ENCODE assay signal across 20 cellular contexts in genomic region chr7:69683002-69683401, GRCh38.
A peak's percentile ranks its signal among the peaks of the same experiment; 100 is the strongest.
DNase-seq lines count a peak whose midpoint lies in the region; ATAC-seq, FAIRE-seq and TF ChIP-seq lines count a peak whose summit lies in the region.
"Had no signal": no experiment of that assay in that cellular context is flagged by ENCODE, and none has a peak within 500 bp of the region (broad histone marks: within the 10 kb centered on the region; RNA-seq: fewer than 3 reads in every experiment).

No MANE protein-coding gene starts in this region.

- no peaks in the 10 kb centered on the region for H3K27me3 Mint-ChIP-seq in WTC11 (ENCODE audit: low read depth)
- no peaks in the 10 kb centered on the region for H3K27me3 Mint-ChIP-seq in HFFc6 (ENCODE audit: insufficient read depth)
- H3K27me3 Mint-ChIP-seq: activated naive CD8-positive, alpha-beta T cell treated with anti-CD3 and anti-CD28 coated beads for 36 hours; CD4-positive, alpha-beta memory T cell had no signal

- H3K9me3 Mint-ChIP-seq in WTC11 (peaks cover 4% of the 10 kb centered on the region; the same call in 1 of the 2 replicates), HFFc6 (peaks cover 48% of the 10 kb centered on the region)
- H3K9me3 Mint-ChIP-seq: activated naive CD8-positive, alpha-beta T cell treated with anti-CD3 and anti-CD28 coated beads for 36 hours; mesothelial cell of epicardium had no signal

- TF ChIP-seq POLR2A in GM12892 (IDR thresholded peaks at IDR 0.05; ENCODE audit: low read depth, low read length), result no peak

- H3K36me3 Mint-ChIP-seq in WTC11 (no peaks in the 10 kb centered on the region), HFFc6 (ENCODE audit: low read depth) (0 out of 2 replicates have a peak, but pooled peaks cover 2% of the 10 kb centered on the region)
- H3K36me3 Mint-ChIP-seq: activated naive CD8-positive, alpha-beta T cell treated with anti-CD3 and anti-CD28 coated beads for 36 hours; CD4-positive, alpha-beta memory T cell; mesothelial cell of epicardium had no signal

- H3K4me1 Mint-ChIP-seq in WTC11 (peaks cover 37% of the 10 kb centered on the region), HFFc6 (ENCODE audit: low read depth) (no peaks in the 10 kb centered on the region)
- H3K4me1 Mint-ChIP-seq: activated naive CD8-positive, alpha-beta T cell treated with anti-CD3 and anti-CD28 coated beads for 36 hours had no signal

- DNase-seq in COR-L47 (lab: John Stamatoyannopoulos, UW), result peak; percentile 61
- DNase-seq in GM12892 (ENCODE audit: insufficient read length), result no peak
- peak; percentile 88 for DNase-seq in NCI-H1048 (lab: John Stamatoyannopoulos, UW)
- peak; percentile 31 for DNase-seq in WTC11 (ENCODE audit: low spot score)
- DNase-seq in effector CD8-positive, alpha-beta T cell (lab: John Stamatoyannopoulos, UW), result no peak
- no peak for DNase-seq in HFFc6
- no peak for DNase-seq in HPDE6-E6E7 (ENCODE audit: extremely low spot score)
- DNase-seq in NOMO-1 treated with dmso at 0.1 percent for 144 hours (lab: John Stamatoyannopoulos, UW; ENCODE audit: unreplicated experiment), result no peak
- DNase-seq: activated CD4-positive, CD25-positive, alpha-beta regulatory T cell; activated naive CD8-positive, alpha-beta T cell treated with anti-CD3 and anti-CD28 coated beads for 36 hours; activated T-cell treated with anti-CD3 and anti-CD28 coated beads, Interleukin-2, amount 50 U/mL, for 48 hours; CD4-positive, alpha-beta memory T cell; left colon; NCI-H1436; posterior cingulate gyrus; sigmoid colon; SK-N-SH; stimulated activated naive CD4-positive, alpha-beta T cell; tibial artery had no signal

- H3K4me3 Mint-ChIP-seq in WTC11 (no peak overlapping the region), HFFc6 (no peak overlapping the region)
- H3K4me3 Mint-ChIP-seq: activated naive CD8-positive, alpha-beta T cell treated with anti-CD3 and anti-CD28 coated beads for 36 hours; CD4-positive, alpha-beta memory T cell; mesothelial cell of epicardium had no signal

- FAIRE-seq in GM12892 (lab: Jason Lieb, UNC), result peak; percentile 57

- CTCF ChIA-PET in WTC11 (lab: Charles Lee), result no interaction called here

- H3K27ac Mint-ChIP-seq in WTC11 (0 out of 2 replicates have a peak overlapping the region, but pooled peaks have one; percentile 36), HFFc6 (no peak overlapping the region)
- H3K27ac Mint-ChIP-seq: activated naive CD8-positive, alpha-beta T cell treated with anti-CD3 and anti-CD28 coated beads for 36 hours; CD4-positive, alpha-beta memory T cell; mesothelial cell of epicardium had no signal

- no peak for TF ChIP-seq CTCF in WTC11 (IDR thresholded peaks at IDR 0.05)
- TF ChIP-seq CTCF in HFFc6 (IDR thresholded peaks at IDR 0.05), result no peak

- peak; percentile 89 for ATAC-seq in WTC11
- ATAC-seq: left colon had no signal

- POLR2A ChIA-PET in WTC11 (lab: Charles Lee), result no interaction called here

TF ChIP-seq in WTC11, 78 proteins besides CTCF, POLR2A, EP300 and RAD21 (continues in another document):
- TF ChIP-seq SOX15 (CRISPR knock-in tag; IDR thresholded peaks at IDR 0.05) (no peak), ZNF416 (CRISPR knock-in tag; IDR thresholded peaks at IDR 0.05) (no peak), HMGA2 (CRISPR knock-in tag; IDR thresholded peaks at IDR 0.05) (no peak), ZNF317 (CRISPR knock-in tag; IDR thresholded peaks at IDR 0.05; ENCODE audit: borderline replicate concordance, low read depth) (no peak), ARID4B (CRISPR knock-in tag; IDR thresholded peaks at IDR 0.05; ENCODE audit: borderline replicate concordance) (no peak), JUN (CRISPR knock-in tag; IDR thresholded peaks at IDR 0.05) (no peak)
- TF ChIP-seq, protein P1, sequence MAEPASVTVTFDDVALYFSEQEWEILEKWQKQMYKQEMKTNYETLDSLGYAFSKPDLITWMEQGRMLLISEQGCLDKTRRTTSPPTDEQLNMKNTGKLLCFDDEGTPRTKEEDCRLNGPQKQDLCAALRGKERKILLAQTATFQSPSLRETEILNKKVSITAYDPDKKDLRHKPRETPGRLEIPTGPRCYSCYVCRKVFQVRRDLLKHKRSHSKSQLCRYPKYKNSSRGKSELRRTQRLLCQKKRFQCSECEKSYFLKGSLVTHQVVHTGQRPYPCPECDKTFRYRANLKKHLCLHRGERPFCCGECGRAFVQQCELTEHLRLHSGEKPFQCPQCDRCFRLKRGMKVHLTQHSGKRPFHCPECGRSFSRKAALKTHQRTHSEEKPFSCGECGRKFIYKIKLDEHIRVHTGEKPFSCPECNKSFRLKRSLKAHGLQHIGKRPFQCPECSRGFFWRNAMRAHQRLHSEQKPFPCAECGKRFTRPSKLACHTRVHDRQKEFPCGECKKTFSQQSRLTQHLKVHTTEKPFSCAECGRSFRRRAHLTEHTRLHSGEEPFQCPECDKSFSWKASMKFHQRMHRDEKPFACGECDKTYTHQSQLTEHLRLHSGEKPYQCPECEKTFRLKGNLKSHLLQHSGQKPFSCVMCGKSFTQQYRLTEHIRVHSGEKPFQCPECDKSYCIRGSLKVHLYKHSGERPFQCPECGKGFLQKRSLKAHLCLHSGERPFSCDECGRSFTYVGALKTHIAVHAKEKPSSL (CRISPR knock-in tag; conservative IDR thresholded peaks at IDR 0.05), result no peak
- TF ChIP-seq, protein P2, sequence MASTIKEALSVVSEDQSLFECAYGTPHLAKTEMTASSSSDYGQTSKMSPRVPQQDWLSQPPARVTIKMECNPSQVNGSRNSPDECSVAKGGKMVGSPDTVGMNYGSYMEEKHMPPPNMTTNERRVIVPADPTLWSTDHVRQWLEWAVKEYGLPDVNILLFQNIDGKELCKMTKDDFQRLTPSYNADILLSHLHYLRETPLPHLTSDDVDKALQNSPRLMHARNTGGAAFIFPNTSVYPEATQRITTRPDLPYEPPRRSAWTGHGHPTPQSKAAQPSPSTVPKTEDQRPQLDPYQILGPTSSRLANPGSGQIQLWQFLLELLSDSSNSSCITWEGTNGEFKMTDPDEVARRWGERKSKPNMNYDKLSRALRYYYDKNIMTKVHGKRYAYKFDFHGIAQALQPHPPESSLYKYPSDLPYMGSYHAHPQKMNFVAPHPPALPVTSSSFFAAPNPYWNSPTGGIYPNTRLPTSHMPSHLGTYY (CRISPR knock-in tag; IDR thresholded peaks at IDR 0.05), result no peak
- TF ChIP-seq, protein P3, sequence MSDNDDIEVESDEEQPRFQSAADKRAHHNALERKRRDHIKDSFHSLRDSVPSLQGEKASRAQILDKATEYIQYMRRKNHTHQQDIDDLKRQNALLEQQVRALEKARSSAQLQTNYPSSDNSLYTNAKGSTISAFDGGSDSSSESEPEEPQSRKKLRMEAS (CRISPR knock-in tag; IDR thresholded peaks at IDR 0.05), result peak; percentile 51; the same call in 1 of the 2 replicates
- TF ChIP-seq, protein P4, sequence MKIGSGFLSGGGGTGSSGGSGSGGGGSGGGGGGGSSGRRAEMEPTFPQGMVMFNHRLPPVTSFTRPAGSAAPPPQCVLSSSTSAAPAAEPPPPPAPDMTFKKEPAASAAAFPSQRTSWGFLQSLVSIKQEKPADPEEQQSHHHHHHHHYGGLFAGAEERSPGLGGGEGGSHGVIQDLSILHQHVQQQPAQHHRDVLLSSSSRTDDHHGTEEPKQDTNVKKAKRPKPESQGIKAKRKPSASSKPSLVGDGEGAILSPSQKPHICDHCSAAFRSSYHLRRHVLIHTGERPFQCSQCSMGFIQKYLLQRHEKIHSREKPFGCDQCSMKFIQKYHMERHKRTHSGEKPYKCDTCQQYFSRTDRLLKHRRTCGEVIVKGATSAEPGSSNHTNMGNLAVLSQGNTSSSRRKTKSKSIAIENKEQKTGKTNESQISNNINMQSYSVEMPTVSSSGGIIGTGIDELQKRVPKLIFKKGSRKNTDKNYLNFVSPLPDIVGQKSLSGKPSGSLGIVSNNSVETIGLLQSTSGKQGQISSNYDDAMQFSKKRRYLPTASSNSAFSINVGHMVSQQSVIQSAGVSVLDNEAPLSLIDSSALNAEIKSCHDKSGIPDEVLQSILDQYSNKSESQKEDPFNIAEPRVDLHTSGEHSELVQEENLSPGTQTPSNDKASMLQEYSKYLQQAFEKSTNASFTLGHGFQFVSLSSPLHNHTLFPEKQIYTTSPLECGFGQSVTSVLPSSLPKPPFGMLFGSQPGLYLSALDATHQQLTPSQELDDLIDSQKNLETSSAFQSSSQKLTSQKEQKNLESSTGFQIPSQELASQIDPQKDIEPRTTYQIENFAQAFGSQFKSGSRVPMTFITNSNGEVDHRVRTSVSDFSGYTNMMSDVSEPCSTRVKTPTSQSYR (CRISPR knock-in tag; IDR thresholded peaks at IDR 0.05), result no peak

Comparison
In these comparisons a context has a peak if more than half of its experiments do, and no peak if none do; other contexts are left out.
1. DNase-seq: peak in COR-L47 (single experiment), NCI-H1048 (single experiment) and WTC11 (single experiment); none in GM12892 (single experiment), effector CD8-positive, alpha-beta T cell (single experiment), HFFc6 (single experiment), HPDE6-E6E7 (single experiment) and NOMO-1 treated with dmso at 0.1 percent for 144 hours (single experiment).